2 cellular contexts compared by ENCODE assay signal in genomic region chr12:9072481-9073038, GRCh38.
A peak's percentile ranks its signal among the peaks of the same experiment; 100 is the strongest.
TF ChIP-seq lines count a peak whose summit lies in the region.

No MANE protein-coding gene starts in this region.

TF ChIP-seq in HepG2, 621 proteins besides CTCF, POLR2A, EP300 and RAD21 (continued from another document):
- no peak for TF ChIP-seq FOXP4 (CRISPR knock-in tag; IDR thresholded peaks at IDR 0.05)
- 0 out of 2 replicates have a peak, but pooled peaks have one; percentile 42 for TF ChIP-seq FIP1L1 (IDR thresholded peaks at IDR 0.05; ENCODE audit: borderline replicate concordance, insufficient read depth, low read depth, low read length)
- TF ChIP-seq CBX1 (IDR thresholded peaks at IDR 0.05; ENCODE audit: low read depth), result no peak
- 0 out of 2 replicates have a peak, but pooled peaks have one; percentile 27 for TF ChIP-seq IRX3 (CRISPR knock-in tag; IDR thresholded peaks at IDR 0.05; ENCODE audit: borderline replicate concordance, low read depth)
- peak; percentile 51 for TF ChIP-seq SSRP1 (CRISPR knock-in tag; IDR thresholded peaks at IDR 0.05)
- peak; percentile 56 for TF ChIP-seq POLR2AphosphoS5 (IDR thresholded peaks at IDR 0.05; ENCODE audit: low read depth, low read length)
- peak; percentile 6 for TF ChIP-seq PAF1 (CRISPR knock-in tag; IDR thresholded peaks at IDR 0.05)
- 0 out of 2 replicates have a peak, but pooled peaks have one; percentile 44 for TF ChIP-seq ZNF772 (CRISPR knock-in tag; IDR thresholded peaks at IDR 0.05)
- 0 out of 2 replicates have a peak, but pooled peaks have one; percentile 22 for TF ChIP-seq REPIN1 (CRISPR knock-in tag; IDR thresholded peaks at IDR 0.05; ENCODE audit: borderline replicate concordance, low read depth)
- no peak for TF ChIP-seq NCOA5 (CRISPR knock-in tag; IDR thresholded peaks at IDR 0.05)
- TF ChIP-seq POLR2G (IDR thresholded peaks at IDR 0.05; ENCODE audit: low read depth, low read length), result peak; percentile 77
- peak; percentile 54 for TF ChIP-seq AGO2 (optimal IDR thresholded peaks at IDR 0.05; ENCODE audit: low read depth, low read length)
- TF ChIP-seq RBM22 (optimal IDR thresholded peaks at IDR 0.05; ENCODE audit: low read length), result peak; percentile 100
- TF ChIP-seq ZNF446 (CRISPR knock-in tag; IDR thresholded peaks at IDR 0.05), result no peak
- TF ChIP-seq ZNF101 (CRISPR knock-in tag; IDR thresholded peaks at IDR 0.05; ENCODE audit: borderline replicate concordance, low read depth), result no peak
- TF ChIP-seq SETDB1 (CRISPR knock-in tag; IDR thresholded peaks at IDR 0.05; ENCODE audit: borderline replicate concordance), result no peak
- peak; percentile 67; the same call in 1 of the 2 replicates for TF ChIP-seq RBFOX2 (IDR thresholded peaks at IDR 0.05; ENCODE audit: low read depth, low read length)
- TF ChIP-seq ATF3 (CRISPR knock-in tag; IDR thresholded peaks at IDR 0.05), result no peak
- TF ChIP-seq ATF5 (CRISPR knock-in tag; IDR thresholded peaks at IDR 0.05; ENCODE audit: low read depth), result no peak
- no peak for TF ChIP-seq JUNB (CRISPR knock-in tag; IDR thresholded peaks at IDR 0.05; ENCODE audit: borderline replicate concordance)
- no peak for TF ChIP-seq ZFP82 (CRISPR knock-in tag; IDR thresholded peaks at IDR 0.05; ENCODE audit: borderline replicate concordance)

TF ChIP-seq in HEK293T, 16 proteins besides CTCF, POLR2A, EP300 and RAD21 (continued from another document):
- TF ChIP-seq PKNOX1 (IDR thresholded peaks at IDR 0.05) (no peak), SP1 (IDR thresholded peaks at IDR 0.05) (no peak), LEF1 (IDR thresholded peaks at IDR 0.05; ENCODE audit: borderline replicate concordance) (no peak), L3MBTL2 (conservative IDR thresholded peaks at IDR 0.05) (no peak), FOXM1 (IDR thresholded peaks at IDR 0.05; ENCODE audit: borderline replicate concordance) (no peak), ARNT (IDR thresholded peaks at IDR 0.05) (no peak), NFRKB (IDR thresholded peaks at IDR 0.05) (no peak), BHLHE40 (IDR thresholded peaks at IDR 0.05; ENCODE audit: borderline replicate concordance) (no peak), ZNF384 (IDR thresholded peaks at IDR 0.05) (no peak), FOXK2 (IDR thresholded peaks at IDR 0.05) (no peak)
